In genomic region chr20:51022803-51023616, GRCh38 we compare ENCODE assay signal across 8 cellular contexts. TPM values are rescaled to one million over a fixed set of nuclear protein-coding genes. Genes with fewer than 3 reads are reported as not detected.
DNase-seq lines count a peak whose midpoint lies in the region; ATAC-seq and TF ChIP-seq lines count a peak whose summit lies in the region.

KCNG1 (minus strand) TSS chr20:51023107; CDS start chr20:51010338, 12,769 bp downstream.

- peaks cover 45% of the 10 kb centered on the region for H3K27me3 Mint-ChIP-seq in brain

- peak within 1 kb of the TSS; percentile 96 for H3K4me2 ChIP-seq in skeletal muscle satellite cell (ENCODE audit: low read length)

- no peak for TF ChIP-seq CTCF in brain (conservative IDR thresholded peaks at IDR 0.05)

- DNase-seq in COLO829 (ENCODE audit: low spot score) (peak; percentile 86), SW 1271 (lab: John Stamatoyannopoulos, UW) (peak; percentile 59 to 69)

- no peaks in the 10 kb centered on the region for H3K36me3 Mint-ChIP-seq in brain

- no peak within 1 kb of the TSS for H3K27ac ChIP-seq in iPS-18a (ENCODE audit: low read length)

- H3K9ac ChIP-seq in iPS-18a (ENCODE audit: low read length) (peak within 1 kb of the TSS; percentile 45), skeletal muscle satellite cell (ENCODE audit: low read depth, low read length) (peak within 1 kb of the TSS; percentile 66)

- peaks cover 52% of the 10 kb centered on the region for H3K4me1 Mint-ChIP-seq in brain

- peak within 1 kb of the TSS; percentile 82 to 89 (median 85) for H3K4me3 Mint-ChIP-seq in brain

- no peaks in the 10 kb centered on the region for H3K36me3 ChIP-seq in iPS-18a (ENCODE audit: control insufficient read depth, low read depth, low read length)
- H3K36me3 ChIP-seq in skeletal muscle satellite cell (ENCODE audit: insufficient read depth, low read length): no peaks in the 10 kb centered on the region

- H3K9me3 Mint-ChIP-seq in brain: peaks cover 0 to under 1% (median 0%) of the 10 kb centered on the region in 5 experiments

- H3K4me3 ChIP-seq in iPS-18a (ENCODE audit: low read length) (peak within 1 kb of the TSS; percentile 61), skeletal muscle satellite cell (ENCODE audit: low read length) (peak within 1 kb of the TSS; percentile 72)

- H3K27ac Mint-ChIP-seq in brain: peak within 1 kb of the TSS in 4 of 5 experiments; percentile 6 to 98 (median 32)

- H3K4me1 ChIP-seq in iPS-18a (ENCODE audit: control insufficient read depth, low read depth, low read length) (peaks cover 31% of the 10 kb centered on the region), skeletal muscle satellite cell (ENCODE audit: control insufficient read depth, insufficient read depth, low read length) (peaks cover 10% of the 10 kb centered on the region)

- peak; percentile 62 for ATAC-seq in HG03175 (IDR thresholded peaks at IDR 0.05; ENCODE audit: unreplicated experiment)
- no peak for ATAC-seq in GM21717 (IDR thresholded peaks at IDR 0.05; ENCODE audit: unreplicated experiment)
- ATAC-seq in HG03045 (IDR thresholded peaks at IDR 0.05; ENCODE audit: unreplicated experiment): no peak

- no peaks in the 10 kb centered on the region for H3K9me3 ChIP-seq in iPS-18a (ENCODE audit: control insufficient read depth, low read depth, low read length)
- no peaks in the 10 kb centered on the region for H3K9me3 ChIP-seq in skeletal muscle satellite cell (replicated peaks; ENCODE audit: low read length)

- H3K27me3 ChIP-seq in iPS-18a (ENCODE audit: control insufficient read depth, insufficient read depth, low read length): peaks cover 52% of the 10 kb centered on the region
- peaks cover 56% of the 10 kb centered on the region for H3K27me3 ChIP-seq in skeletal muscle satellite cell (ENCODE audit: control insufficient read depth, insufficient read depth, low read length)

RNA-seq across cellular contexts. Expression of gene KCNG1, which starts in this region (rescaled TPM):
- 2.1 TPM for polyA plus RNA-seq in brain (ENCODE audit: insufficient read depth, low read depth, low replicate concordance)
- total RNA-seq in skeletal muscle satellite cell (2012; rRNA removed): 10.3 and 13.7 TPM in 2 replicates
